In genomic region chr11:63681208-63682044, GRCh38 we compare ENCODE assay signal across 1 cellular context.
TF ChIP-seq lines count a peak whose summit lies in the region.

A gene with protein sequence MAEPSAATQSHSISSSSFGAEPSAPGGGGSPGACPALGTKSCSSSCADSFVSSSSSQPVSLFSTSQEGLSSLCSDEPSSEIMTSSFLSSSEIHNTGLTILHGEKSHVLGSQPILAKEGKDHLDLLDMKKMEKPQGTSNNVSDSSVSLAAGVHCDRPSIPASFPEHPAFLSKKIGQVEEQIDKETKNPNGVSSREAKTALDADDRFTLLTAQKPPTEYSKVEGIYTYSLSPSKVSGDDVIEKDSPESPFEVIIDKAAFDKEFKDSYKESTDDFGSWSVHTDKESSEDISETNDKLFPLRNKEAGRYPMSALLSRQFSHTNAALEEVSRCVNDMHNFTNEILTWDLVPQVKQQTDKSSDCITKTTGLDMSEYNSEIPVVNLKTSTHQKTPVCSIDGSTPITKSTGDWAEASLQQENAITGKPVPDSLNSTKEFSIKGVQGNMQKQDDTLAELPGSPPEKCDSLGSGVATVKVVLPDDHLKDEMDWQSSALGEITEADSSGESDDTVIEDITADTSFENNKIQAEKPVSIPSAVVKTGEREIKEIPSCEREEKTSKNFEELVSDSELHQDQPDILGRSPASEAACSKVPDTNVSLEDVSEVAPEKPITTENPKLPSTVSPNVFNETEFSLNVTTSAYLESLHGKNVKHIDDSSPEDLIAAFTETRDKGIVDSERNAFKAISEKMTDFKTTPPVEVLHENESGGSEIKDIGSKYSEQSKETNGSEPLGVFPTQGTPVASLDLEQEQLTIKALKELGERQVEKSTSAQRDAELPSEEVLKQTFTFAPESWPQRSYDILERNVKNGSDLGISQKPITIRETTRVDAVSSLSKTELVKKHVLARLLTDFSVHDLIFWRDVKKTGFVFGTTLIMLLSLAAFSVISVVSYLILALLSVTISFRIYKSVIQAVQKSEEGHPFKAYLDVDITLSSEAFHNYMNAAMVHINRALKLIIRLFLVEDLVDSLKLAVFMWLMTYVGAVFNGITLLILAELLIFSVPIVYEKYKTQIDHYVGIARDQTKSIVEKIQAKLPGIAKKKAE (plus strand): TSS chr11:63681500. CDS start chr11:63681637, 137 bp downstream.

TF ChIP-seq in K562, 482 proteins besides CTCF, POLR2A, EP300 and RAD21 (continued from another document and continues in another):
- TF ChIP-seq, protein P1, sequence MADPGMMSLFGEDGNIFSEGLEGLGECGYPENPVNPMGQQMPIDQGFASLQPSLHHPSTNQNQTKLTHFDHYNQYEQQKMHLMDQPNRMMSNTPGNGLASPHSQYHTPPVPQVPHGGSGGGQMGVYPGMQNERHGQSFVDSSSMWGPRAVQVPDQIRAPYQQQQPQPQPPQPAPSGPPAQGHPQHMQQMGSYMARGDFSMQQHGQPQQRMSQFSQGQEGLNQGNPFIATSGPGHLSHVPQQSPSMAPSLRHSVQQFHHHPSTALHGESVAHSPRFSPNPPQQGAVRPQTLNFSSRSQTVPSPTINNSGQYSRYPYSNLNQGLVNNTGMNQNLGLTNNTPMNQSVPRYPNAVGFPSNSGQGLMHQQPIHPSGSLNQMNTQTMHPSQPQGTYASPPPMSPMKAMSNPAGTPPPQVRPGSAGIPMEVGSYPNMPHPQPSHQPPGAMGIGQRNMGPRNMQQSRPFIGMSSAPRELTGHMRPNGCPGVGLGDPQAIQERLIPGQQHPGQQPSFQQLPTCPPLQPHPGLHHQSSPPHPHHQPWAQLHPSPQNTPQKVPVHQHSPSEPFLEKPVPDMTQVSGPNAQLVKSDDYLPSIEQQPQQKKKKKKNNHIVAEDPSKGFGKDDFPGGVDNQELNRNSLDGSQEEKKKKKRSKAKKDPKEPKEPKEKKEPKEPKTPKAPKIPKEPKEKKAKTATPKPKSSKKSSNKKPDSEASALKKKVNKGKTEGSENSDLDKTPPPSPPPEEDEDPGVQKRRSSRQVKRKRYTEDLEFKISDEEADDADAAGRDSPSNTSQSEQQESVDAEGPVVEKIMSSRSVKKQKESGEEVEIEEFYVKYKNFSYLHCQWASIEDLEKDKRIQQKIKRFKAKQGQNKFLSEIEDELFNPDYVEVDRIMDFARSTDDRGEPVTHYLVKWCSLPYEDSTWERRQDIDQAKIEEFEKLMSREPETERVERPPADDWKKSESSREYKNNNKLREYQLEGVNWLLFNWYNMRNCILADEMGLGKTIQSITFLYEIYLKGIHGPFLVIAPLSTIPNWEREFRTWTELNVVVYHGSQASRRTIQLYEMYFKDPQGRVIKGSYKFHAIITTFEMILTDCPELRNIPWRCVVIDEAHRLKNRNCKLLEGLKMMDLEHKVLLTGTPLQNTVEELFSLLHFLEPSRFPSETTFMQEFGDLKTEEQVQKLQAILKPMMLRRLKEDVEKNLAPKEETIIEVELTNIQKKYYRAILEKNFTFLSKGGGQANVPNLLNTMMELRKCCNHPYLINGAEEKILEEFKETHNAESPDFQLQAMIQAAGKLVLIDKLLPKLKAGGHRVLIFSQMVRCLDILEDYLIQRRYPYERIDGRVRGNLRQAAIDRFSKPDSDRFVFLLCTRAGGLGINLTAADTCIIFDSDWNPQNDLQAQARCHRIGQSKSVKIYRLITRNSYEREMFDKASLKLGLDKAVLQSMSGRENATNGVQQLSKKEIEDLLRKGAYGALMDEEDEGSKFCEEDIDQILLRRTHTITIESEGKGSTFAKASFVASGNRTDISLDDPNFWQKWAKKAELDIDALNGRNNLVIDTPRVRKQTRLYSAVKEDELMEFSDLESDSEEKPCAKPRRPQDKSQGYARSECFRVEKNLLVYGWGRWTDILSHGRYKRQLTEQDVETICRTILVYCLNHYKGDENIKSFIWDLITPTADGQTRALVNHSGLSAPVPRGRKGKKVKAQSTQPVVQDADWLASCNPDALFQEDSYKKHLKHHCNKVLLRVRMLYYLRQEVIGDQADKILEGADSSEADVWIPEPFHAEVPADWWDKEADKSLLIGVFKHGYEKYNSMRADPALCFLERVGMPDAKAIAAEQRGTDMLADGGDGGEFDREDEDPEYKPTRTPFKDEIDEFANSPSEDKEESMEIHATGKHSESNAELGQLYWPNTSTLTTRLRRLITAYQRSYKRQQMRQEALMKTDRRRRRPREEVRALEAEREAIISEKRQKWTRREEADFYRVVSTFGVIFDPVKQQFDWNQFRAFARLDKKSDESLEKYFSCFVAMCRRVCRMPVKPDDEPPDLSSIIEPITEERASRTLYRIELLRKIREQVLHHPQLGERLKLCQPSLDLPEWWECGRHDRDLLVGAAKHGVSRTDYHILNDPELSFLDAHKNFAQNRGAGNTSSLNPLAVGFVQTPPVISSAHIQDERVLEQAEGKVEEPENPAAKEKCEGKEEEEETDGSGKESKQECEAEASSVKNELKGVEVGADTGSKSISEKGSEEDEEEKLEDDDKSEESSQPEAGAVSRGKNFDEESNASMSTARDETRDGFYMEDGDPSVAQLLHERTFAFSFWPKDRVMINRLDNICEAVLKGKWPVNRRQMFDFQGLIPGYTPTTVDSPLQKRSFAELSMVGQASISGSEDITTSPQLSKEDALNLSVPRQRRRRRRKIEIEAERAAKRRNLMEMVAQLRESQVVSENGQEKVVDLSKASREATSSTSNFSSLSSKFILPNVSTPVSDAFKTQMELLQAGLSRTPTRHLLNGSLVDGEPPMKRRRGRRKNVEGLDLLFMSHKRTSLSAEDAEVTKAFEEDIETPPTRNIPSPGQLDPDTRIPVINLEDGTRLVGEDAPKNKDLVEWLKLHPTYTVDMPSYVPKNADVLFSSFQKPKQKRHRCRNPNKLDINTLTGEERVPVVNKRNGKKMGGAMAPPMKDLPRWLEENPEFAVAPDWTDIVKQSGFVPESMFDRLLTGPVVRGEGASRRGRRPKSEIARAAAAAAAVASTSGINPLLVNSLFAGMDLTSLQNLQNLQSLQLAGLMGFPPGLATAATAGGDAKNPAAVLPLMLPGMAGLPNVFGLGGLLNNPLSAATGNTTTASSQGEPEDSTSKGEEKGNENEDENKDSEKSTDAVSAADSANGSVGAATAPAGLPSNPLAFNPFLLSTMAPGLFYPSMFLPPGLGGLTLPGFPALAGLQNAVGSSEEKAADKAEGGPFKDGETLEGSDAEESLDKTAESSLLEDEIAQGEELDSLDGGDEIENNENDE (IDR thresholded peaks at IDR 0.05; ENCODE audit: low read depth, low read length) = no peak
- TF ChIP-seq HIVEP1 (CRISPR knock-in tag; IDR thresholded peaks at IDR 0.05) = no peak
- TF ChIP-seq ZNF778 (CRISPR knock-in tag; IDR thresholded peaks at IDR 0.05) = no peak
- no peak for TF ChIP-seq THRAP3 (IDR thresholded peaks at IDR 0.05; ENCODE audit: borderline replicate concordance)
- no peak for TF ChIP-seq HMG20A (CRISPR knock-in tag; conservative IDR thresholded peaks at IDR 0.05)
- TF ChIP-seq CAMTA2 (CRISPR knock-in tag; conservative IDR thresholded peaks at IDR 0.05) = no peak
- TF ChIP-seq ZBTB8A (IDR thresholded peaks at IDR 0.05; ENCODE audit: partially characterized antibody) = no peak
- TF ChIP-seq, protein P2, sequence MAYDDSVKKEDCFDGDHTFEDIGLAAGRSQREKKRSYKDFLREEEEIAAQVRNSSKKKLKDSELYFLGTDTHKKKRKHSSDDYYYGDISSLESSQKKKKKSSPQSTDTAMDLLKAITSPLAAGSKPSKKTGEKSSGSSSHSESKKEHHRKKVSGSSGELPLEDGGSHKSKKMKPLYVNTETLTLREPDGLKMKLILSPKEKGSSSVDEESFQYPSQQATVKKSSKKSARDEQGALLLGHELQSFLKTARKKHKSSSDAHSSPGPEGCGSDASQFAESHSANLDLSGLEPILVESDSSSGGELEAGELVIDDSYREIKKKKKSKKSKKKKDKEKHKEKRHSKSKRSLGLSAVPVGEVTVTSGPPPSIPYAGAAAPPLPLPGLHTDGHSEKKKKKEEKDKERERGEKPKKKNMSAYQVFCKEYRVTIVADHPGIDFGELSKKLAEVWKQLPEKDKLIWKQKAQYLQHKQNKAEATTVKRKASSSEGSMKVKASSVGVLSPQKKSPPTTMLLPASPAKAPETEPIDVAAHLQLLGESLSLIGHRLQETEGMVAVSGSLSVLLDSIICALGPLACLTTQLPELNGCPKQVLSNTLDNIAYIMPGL (CRISPR knock-in tag; IDR thresholded peaks at IDR 0.05) = peak; percentile 45; the same call in 1 of the 2 replicates
- TF ChIP-seq ZEB2 (IDR thresholded peaks at IDR 0.05) = no peak
- TF ChIP-seq NFIX (CRISPR knock-in tag; IDR thresholded peaks at IDR 0.05; ENCODE audit: low read depth) = no peak
- no peak for TF ChIP-seq NR4A1 (CRISPR knock-in tag; IDR thresholded peaks at IDR 0.05)
- TF ChIP-seq NR4A1 (tag; IDR thresholded peaks at IDR 0.05) = no peak
- TF ChIP-seq HNRNPUL1 (IDR thresholded peaks at IDR 0.05; ENCODE audit: low read length) = no peak
- TF ChIP-seq CHAMP1 (IDR thresholded peaks at IDR 0.05) = no peak
- TF ChIP-seq ZNF212 (CRISPR knock-in tag; IDR thresholded peaks at IDR 0.05) = no peak
- no peak for TF ChIP-seq FOXK1 (CRISPR knock-in tag; IDR thresholded peaks at IDR 0.05; ENCODE audit: borderline replicate concordance)
- TF ChIP-seq ETS1 (conservative IDR thresholded peaks at IDR 0.05; ENCODE audit: control insufficient read depth, low read depth, low read length) = 0 out of 2 replicates have a peak, but pooled peaks have one; percentile 13
- TF ChIP-seq E2F4 (CRISPR knock-in tag; IDR thresholded peaks at IDR 0.05; ENCODE audit: low read depth) = peak; percentile 62; the same call in 1 of the 2 replicates
- TF ChIP-seq, protein P3, sequence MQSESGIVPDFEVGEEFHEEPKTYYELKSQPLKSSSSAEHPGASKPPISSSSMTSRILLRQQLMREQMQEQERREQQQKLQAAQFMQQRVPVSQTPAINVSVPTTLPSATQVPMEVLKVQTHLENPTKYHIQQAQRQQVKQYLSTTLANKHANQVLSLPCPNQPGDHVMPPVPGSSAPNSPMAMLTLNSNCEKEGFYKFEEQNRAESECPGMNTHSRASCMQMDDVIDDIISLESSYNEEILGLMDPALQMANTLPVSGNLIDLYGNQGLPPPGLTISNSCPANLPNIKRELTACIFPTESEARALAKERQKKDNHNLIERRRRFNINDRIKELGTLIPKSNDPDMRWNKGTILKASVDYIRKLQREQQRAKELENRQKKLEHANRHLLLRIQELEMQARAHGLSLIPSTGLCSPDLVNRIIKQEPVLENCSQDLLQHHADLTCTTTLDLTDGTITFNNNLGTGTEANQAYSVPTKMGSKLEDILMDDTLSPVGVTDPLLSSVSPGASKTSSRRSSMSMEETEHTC (IDR thresholded peaks at IDR 0.05) = no peak
- TF ChIP-seq ZNF644 (tag; IDR thresholded peaks at IDR 0.05; ENCODE audit: low read depth) = no peak
- TF ChIP-seq REST (CRISPR knock-in tag; IDR thresholded peaks at IDR 0.05; ENCODE audit: low read depth) = no peak
- TF ChIP-seq HDAC2 (IDR thresholded peaks at IDR 0.05) = peak; percentile 53; the same call in 1 of the 2 replicates
- no peak for TF ChIP-seq CBX2 (IDR thresholded peaks at IDR 0.05; ENCODE audit: insufficient read depth, low read length, poor library complexity, severe bottlenecking)
- TF ChIP-seq NUFIP1 (IDR thresholded peaks at IDR 0.05; ENCODE audit: partially characterized antibody) = no peak
- no peak for TF ChIP-seq ZNF699 (CRISPR knock-in tag; IDR thresholded peaks at IDR 0.05; ENCODE audit: insufficient replicate concordance)
- TF ChIP-seq GABPA (tag; conservative IDR thresholded peaks at IDR 0.05; ENCODE audit: low read depth) = no peak
- TF ChIP-seq FOXK2 (conservative IDR thresholded peaks at IDR 0.05 in 1 of 2, IDR thresholded peaks at IDR 0.05 in 1 of 2; ENCODE audit: low read depth in 2 of 2) = no peak
